In the genomic region with DNA sequence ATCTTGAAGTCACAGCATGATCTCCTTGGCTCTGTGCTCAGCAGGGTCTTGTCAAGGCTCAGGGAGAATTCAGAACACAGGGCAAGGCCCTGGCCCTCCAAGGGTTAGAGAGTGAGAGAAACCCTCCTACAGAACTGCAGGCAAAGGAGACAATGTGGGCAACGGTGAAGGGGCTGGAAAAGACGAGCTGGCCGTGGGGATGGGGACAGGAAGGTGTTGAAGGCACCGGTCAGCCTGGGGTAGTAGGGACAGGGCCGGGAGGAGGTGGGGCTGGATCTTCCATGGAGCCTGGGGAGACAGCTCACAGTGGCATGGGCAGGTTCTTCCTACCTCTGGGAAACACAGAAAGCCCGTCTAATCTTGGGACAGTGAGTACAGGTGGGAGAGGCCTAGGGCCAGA, we compare ENCODE assay signal across 10 cellular contexts.
DNase-seq lines count a peak whose midpoint lies in the region; ATAC-seq and TF ChIP-seq lines count a peak whose summit lies in the region.
"Had no signal": no experiment of that assay in that cellular context is flagged by ENCODE, and none has a peak within 500 bp of the region (broad histone marks: within the 10 kb centered on the region; RNA-seq: fewer than 3 reads in every experiment).

No MANE protein-coding gene starts in this region.

- H4K20me1 ChIP-seq in neural progenitor cell (ENCODE audit: low read depth), result peaks cover 3% of the 10 kb centered on the region

- H3K9me3 ChIP-seq in esophagus squamous epithelium (no peaks in the 10 kb centered on the region), neural progenitor cell (ENCODE audit: low read depth) (no peaks in the 10 kb centered on the region)

- no peaks in the 10 kb centered on the region for H3K27me3 Mint-ChIP-seq in activated CD4-positive, alpha-beta T cell treated with anti-CD3 and anti-CD28 coated beads, Interleukin-2, amount 10 ng/mL, durations not matched to agents 24 days and 14 days
- H3K27me3 Mint-ChIP-seq in neural progenitor cell (ENCODE audit: insufficient read depth, low read depth), result peaks cover 10% of the 10 kb centered on the region
- no peaks in the 10 kb centered on the region for H3K27me3 Mint-ChIP-seq in type B pancreatic cell
- H3K27me3 Mint-ChIP-seq: naive B cell had no signal

- H3K79me2 ChIP-seq in neural progenitor cell (ENCODE audit: low read depth), result no peaks in the 10 kb centered on the region

- WGBS in esophagus squamous epithelium, 2 donors, result 79 to 85% methylated on average over 5 to 6 of the region's 6 CpGs

- H3K36me3 ChIP-seq in esophagus squamous epithelium (peaks cover 14 to 87% (median 19%) of the 10 kb centered on the region in 3 donors), neural progenitor cell (no peaks in the 10 kb centered on the region)

- no peak for DNase-seq in activated CD4-positive, alpha-beta T cell treated with anti-CD3 and anti-CD28 coated beads, Interleukin-2, amount 10 ng/mL, durations not matched to agents 24 days and 14 days
- no peak for DNase-seq in activated CD4-positive, alpha-beta T cell treated with anti-CD3 and anti-CD28 coated beads, Interleukin-2, amount 50 U/mL, for 48 hours
- DNase-seq in esophagus squamous epithelium (lab: John Stamatoyannopoulos, UW) (no peak), neural progenitor cell (ENCODE audit: low spot score) (no peak), type B pancreatic cell (ENCODE audit: extremely low spot score, unreplicated experiment) (no peak), NCI-H1048 (lab: John Stamatoyannopoulos, UW) (no peak), NCI-H1436 (lab: John Stamatoyannopoulos, UW) (no peak)
- DNase-seq: 8988T, naive B cell had no signal

- no peaks in the 10 kb centered on the region for H3K9me3 Mint-ChIP-seq in activated CD4-positive, alpha-beta T cell treated with anti-CD3 and anti-CD28 coated beads, Interleukin-2, amount 10 ng/mL, durations not matched to agents 24 days and 14 days
- H3K9me3 Mint-ChIP-seq in neural progenitor cell (peaks cover 3% of the 10 kb centered on the region), type B pancreatic cell (no peaks in the 10 kb centered on the region)
- H3K9me3 Mint-ChIP-seq: naive B cell had no signal

- H3F3A ChIP-seq in neural progenitor cell (ENCODE audit: low read depth), result peaks cover 5% of the 10 kb centered on the region

- H3K4me3 ChIP-seq in esophagus squamous epithelium (no peak overlapping the region), neural progenitor cell (no peak overlapping the region)

- H3K4me3 Mint-ChIP-seq in activated CD4-positive, alpha-beta T cell treated with anti-CD3 and anti-CD28 coated beads, Interleukin-2, amount 10 ng/mL, durations not matched to agents 24 days and 14 days, result no peak overlapping the region
- H3K4me3 Mint-ChIP-seq in neural progenitor cell (no peak overlapping the region), type B pancreatic cell (no peak overlapping the region)

- H3K4me1 ChIP-seq in esophagus squamous epithelium, result peaks cover 3 to 52% (median 16%) of the 10 kb centered on the region in 3 donors
- H3K4me1 ChIP-seq in neural progenitor cell, result peaks cover 27% of the 10 kb centered on the region

- no peaks in the 10 kb centered on the region for H3K27me3 ChIP-seq in esophagus squamous epithelium
- no peaks in the 10 kb centered on the region for H3K27me3 ChIP-seq in neural progenitor cell

- no peak for TF ChIP-seq POLR2A in esophagus squamous epithelium (IDR thresholded peaks at IDR 0.05)

- H2AFZ ChIP-seq in neural progenitor cell (replicated peaks), result no peak overlapping the region

- H3K27ac ChIP-seq in esophagus squamous epithelium, result peak overlapping the region; percentile 40 to 84 (median 80)
- no peak overlapping the region for H3K27ac ChIP-seq in neural progenitor cell

- H3K4me1 Mint-ChIP-seq in activated CD4-positive, alpha-beta T cell treated with anti-CD3 and anti-CD28 coated beads, Interleukin-2, amount 10 ng/mL, durations not matched to agents 24 days and 14 days, result peaks cover 2% of the 10 kb centered on the region
- H3K4me1 Mint-ChIP-seq in neural progenitor cell, result peaks cover 76% of the 10 kb centered on the region
- H3K4me1 Mint-ChIP-seq in type B pancreatic cell (ENCODE audit: unreplicated experiment), result peaks cover 44% of the 10 kb centered on the region

- TF ChIP-seq CTCF in esophagus squamous epithelium (IDR thresholded peaks at IDR 0.05) (no peak), neural progenitor cell (IDR thresholded peaks at IDR 0.05) (no peak), type B pancreatic cell (conservative IDR thresholded peaks at IDR 0.05) (no peak)

- H3K36me3 Mint-ChIP-seq in activated CD4-positive, alpha-beta T cell treated with anti-CD3 and anti-CD28 coated beads, Interleukin-2, amount 10 ng/mL, durations not matched to agents 24 days and 14 days (ENCODE audit: low read depth), result peaks cover 32% of the 10 kb centered on the region
- H3K36me3 Mint-ChIP-seq in neural progenitor cell (peaks cover 11% of the 10 kb centered on the region), type B pancreatic cell (peaks cover 2% of the 10 kb centered on the region)

- H3K4me2 ChIP-seq in neural progenitor cell, result peak overlapping the region; percentile 62

- no peak overlapping the region for H3K9ac ChIP-seq in neural progenitor cell

- peak overlapping the region; percentile 45 for H3K27ac Mint-ChIP-seq in activated CD4-positive, alpha-beta T cell treated with anti-CD3 and anti-CD28 coated beads, Interleukin-2, amount 10 ng/mL, durations not matched to agents 24 days and 14 days
- H3K27ac Mint-ChIP-seq in neural progenitor cell (peak overlapping the region; percentile 99), type B pancreatic cell (peak overlapping the region; percentile 84)

- intact Hi-C loops in activated CD4-positive, alpha-beta T cell treated with anti-CD3 and anti-CD28 coated beads, Interleukin-2, amount 10 ng/mL, durations not matched to agents 24 days and 14 days (cut with micrococcal nuclease), result no loop called here
- intact Hi-C loops in esophagus squamous epithelium (cut with DNase I), result no loop called here

- no peak for ATAC-seq in GM21423 (IDR thresholded peaks at IDR 0.05; ENCODE audit: unreplicated experiment)

Comparison
In these comparisons a context has a peak if more than half of its experiments do, and no peak if none do; other contexts are left out.
1. H3K27ac Mint-ChIP-seq: peak in every context shown above with its lines; median percentile 99 in neural progenitor cell; 84 in type B pancreatic cell; 45 in activated CD4-positive, alpha-beta T cell treated with anti-CD3 and anti-CD28 coated beads, Interleukin-2, amount 10 ng/mL, durations not matched to agents 24 days and 14 days.